In genomic region chr19:8321760-8322637, GRCh38 we compare ENCODE assay signal across 8 cellular contexts. TPM values are rescaled to one million over a fixed set of nuclear protein-coding genes. Genes with fewer than 3 reads are reported as not detected.
A peak's percentile ranks its signal among the peaks of the same experiment; 100 is the strongest.
DNase-seq lines count a peak whose midpoint lies in the region; ATAC-seq and TF ChIP-seq lines count a peak whose summit lies in the region.

No MANE protein-coding gene starts in this region.

- no peak for TF ChIP-seq POLR2A in breast epithelium (IDR thresholded peaks at IDR 0.05)
- TF ChIP-seq POLR2A in right lobe of liver (IDR thresholded peaks at IDR 0.05) = no peak

- 29% methylated on average over 22 of the region's 49 CpGs for WGBS in right lobe of liver (ENCODE audit: insufficient coverage, low coverage, low lambda C conversion rate, missing lambda C conversion rate)

- CTCF ChIA-PET in AG04450 (lab: Charles Lee) = interaction anchor here (0.6 kb wide), 1 partner anchor 260 kb away, joined by 3 read pairs; no protein-coding TSS in a partner anchor

- ATAC-seq in right lobe of liver (no peak), GM21526 (IDR thresholded peaks at IDR 0.05; ENCODE audit: low FRiP score, unreplicated experiment) (no peak)

- H3K4me3 ChIP-seq in AG04450 (ENCODE audit: low read depth, low read length) = peak overlapping the region; percentile 99
- peak overlapping the region; percentile 79 for H3K4me3 ChIP-seq in HUES48 (ENCODE audit: low read depth, low read length)
- H3K4me3 ChIP-seq in breast epithelium = peak overlapping the region; percentile 66 to 96 (median 88)
- H3K4me3 ChIP-seq in right lobe of liver = peak overlapping the region; percentile 75 to 92 (median 88)
- peak overlapping the region; percentile 91 to 98 for H3K4me3 ChIP-seq in tibial artery

- peaks cover 9% of the 10 kb centered on the region for H3K9me3 ChIP-seq in AG04450 (ENCODE audit: control insufficient read depth, insufficient read depth, low read length)
- H3K9me3 ChIP-seq in HUES48 (ENCODE audit: control insufficient read depth, insufficient read depth, low read length) = no peaks in the 10 kb centered on the region
- H3K9me3 ChIP-seq in breast epithelium = no peaks in the 10 kb centered on the region
- no peaks in the 10 kb centered on the region for H3K9me3 ChIP-seq in right lobe of liver
- no peaks in the 10 kb centered on the region for H3K9me3 ChIP-seq in tibial artery

- POLR2A ChIA-PET in AG04450 (lab: Yijun Ruan, JAX) = interaction anchor here (0.6 to 2.0 kb wide), 10 partner anchors 8 to 249 kb away, joined by 3 to 11 read pairs (median 4); partner anchors contain the start of genes CD320, MARCHF2 and ZNF414

- H3K36me3 ChIP-seq in HUES48 (ENCODE audit: control insufficient read depth, insufficient read depth, low read length) (peaks cover 22% of the 10 kb centered on the region), breast epithelium (no peaks in the 10 kb centered on the region), right lobe of liver (peaks cover 0 to 16% (median 7%) of the 10 kb centered on the region in 4 donors), tibial artery (peaks cover 0 to 28% (median 26%) of the 10 kb centered on the region in 3 donors)

- intact Hi-C loops in breast epithelium (cut with DNase I; ENCODE audit: low total_unique reads) = no loop called here
- intact Hi-C loops in right lobe of liver (cut with DNase I) = loop anchor here in 1 of 2 donors (10.0 kb wide), 1 partner anchor 193 kb away; the partner anchor contains the start of gene ZNF414
- intact Hi-C loops in tibial artery (cut with DNase I; ENCODE audit: low total_unique reads) = no loop called here

- H3K27me3 ChIP-seq in AG04450 (ENCODE audit: control insufficient read depth, insufficient read depth, low read length) (peaks cover 4% of the 10 kb centered on the region), HUES48 (ENCODE audit: control insufficient read depth, insufficient read depth, low read length) (no peaks in the 10 kb centered on the region), breast epithelium (no peaks in the 10 kb centered on the region), right lobe of liver (no peaks in the 10 kb centered on the region), tibial artery (no peaks in the 10 kb centered on the region)

- TF ChIP-seq CTCF in AG04450 (IDR thresholded peaks at IDR 0.05; ENCODE audit: low read depth, low read length) (no peak), breast epithelium (IDR thresholded peaks at IDR 0.05) (no peak), right lobe of liver (IDR thresholded peaks at IDR 0.05) (no peak), tibial artery (IDR thresholded peaks at IDR 0.05) (no peak), GM13977 (IDR thresholded peaks at IDR 0.05; ENCODE audit: extremely low read depth, insufficient read depth, missing control alignments) (no peak)

- DNase-seq in AG04450 (ENCODE audit: low read depth, low spot score) (no peak), breast epithelium (ENCODE audit: low spot score in 2 of 2) (no peak), right lobe of liver (no peak), tibial artery (peak in 1 of 2 donors; percentile 28), NCI-H1436 treated with DMSO at 0.1 percent for 48 hours (lab: John Stamatoyannopoulos, UW) (no peak), GM13977 (ENCODE audit: low spot score) (no peak)

- H3K27ac ChIP-seq in AG04450 (ENCODE audit: low read depth, low read length) = peak overlapping the region; percentile 31
- peak overlapping the region; percentile 92 for H3K27ac ChIP-seq in HUES48 (ENCODE audit: low read depth, low read length)
- peak overlapping the region; percentile 92 to 95 for H3K27ac ChIP-seq in breast epithelium
- peak overlapping the region; percentile 75 to 91 (median 89) for H3K27ac ChIP-seq in right lobe of liver
- H3K27ac ChIP-seq in tibial artery = peak overlapping the region; percentile 93 to 95

- in situ Hi-C loops in GM13977 (cut with MboI; ENCODE audit: low pct_unique_long_range_greater_than_20kb, low sequenced_read_pairs, unreplicated experiment) = no loop called here

- peaks cover 14% of the 10 kb centered on the region; the same call in 1 of the 2 replicates for H3K4me1 ChIP-seq in HUES48 (ENCODE audit: control insufficient read depth, insufficient read depth, low read length)
- peaks cover 0 to 14% of the 10 kb centered on the region in 2 donors for H3K4me1 ChIP-seq in breast epithelium
- H3K4me1 ChIP-seq in right lobe of liver = peaks cover 0 to 31% (median 6%) of the 10 kb centered on the region in 4 donors
- H3K4me1 ChIP-seq in tibial artery = peaks cover 0 to 36% (median 30%) of the 10 kb centered on the region in 4 donors

- peak overlapping the region; percentile 96 for H3K9ac ChIP-seq in HUES48 (ENCODE audit: low read depth, low read length)

RNA-seq across cellular contexts. Expression of gene RPS28, which starts 0.7 kb away (rescaled TPM):
- polyA plus RNA-seq in AG04450 (2011; rRNA removed) = 424 and 658 TPM in 2 replicates
- 188 and 234 TPM in 2 replicates for polyA minus RNA-seq in AG04450 (2011; rRNA and poly(A)+ RNA removed)
- total RNA-seq in breast epithelium = 1,000 to 10,000 TPM in 1 of 3 donors, 100 to 1,000 TPM in 2; 676 to 1,337 (median 789) TPM
- 100 to 1,000 TPM; 147 to 669 (median 564) TPM for total RNA-seq in right lobe of liver

RNA-seq across cellular contexts. Expression of gene NDUFA7, which starts 0.8 kb away (rescaled TPM):
- polyA plus RNA-seq in AG04450 (2011; rRNA removed) = 31.5 and 46.1 TPM in 2 replicates
- 38.6 and 56.7 TPM in 2 replicates for polyA minus RNA-seq in AG04450 (2011; rRNA and poly(A)+ RNA removed)
- total RNA-seq in breast epithelium = 10 to 100 TPM; 23.2 to 27.5 (median 25.8) TPM
- total RNA-seq in right lobe of liver = 10 to 100 TPM; 20.8 to 60.5 (median 25.9) TPM

RNA-seq across cellular contexts. Expression of gene CD320, which starts 13.8 kb away (rescaled TPM):
- polyA plus RNA-seq in AG04450 (2011; rRNA removed) = 22.6 and 31.0 TPM in 2 replicates
- 8.1 and 10.5 TPM in 2 replicates for polyA minus RNA-seq in AG04450 (2011; rRNA and poly(A)+ RNA removed)
- total RNA-seq in breast epithelium (10 to 100 TPM; 26.9 to 98.6 (median 30.9) TPM), right lobe of liver (10 to 100 TPM in 5 of 6 experiments, 1 to 10 TPM in 1; 8.8 to 43.2 (median 11.5) TPM)

RNA-seq across cellular contexts. Expression of gene KANK3, which starts 21.1 kb away (rescaled TPM):
- 0.07 TPM in 1 of 2 replicates, not detected in the other for polyA plus RNA-seq in AG04450 (2011; rRNA removed)
- not detected in 2 replicates for polyA minus RNA-seq in AG04450 (2011; rRNA and poly(A)+ RNA removed)
- total RNA-seq in breast epithelium = 10 to 100 TPM in 1 of 3 donors, 1 to 10 TPM in 2; 5.6 to 26.2 (median 7.8) TPM
- total RNA-seq in right lobe of liver = 1 to 10 TPM; 2.9 to 6.0 (median 4.2) TPM

RNA-seq across cellular contexts. Expression of gene ANGPTL4, which starts 42.0 kb away (rescaled TPM):
- polyA plus RNA-seq in AG04450 (2011; rRNA removed) = 1.3 and 1.7 TPM in 2 replicates
- polyA minus RNA-seq in AG04450 (2011; rRNA and poly(A)+ RNA removed) = 0.43 and 0.83 TPM in 2 replicates
- total RNA-seq in breast epithelium = 100 to 1,000 TPM in 2 of 3 donors, 10 to 100 TPM in 1; 90.9 to 186 (median 118) TPM
- 100 to 1,000 TPM in 3 of 6 experiments, 10 to 100 TPM in 2, 1 to 10 TPM in 1; 2.3 to 204 (median 125) TPM for total RNA-seq in right lobe of liver

Comparison
In these comparisons a context has a peak if more than half of its experiments do, and no peak if none do; other contexts are left out.
1. H3K27ac ChIP-seq: peak in every context shown above with its lines; median percentile 94 in tibial artery; 94 in breast epithelium; 92 in HUES48; 89 in right lobe of liver; 31 in AG04450.